Comparison of ENCODE assay signal across 22 cellular contexts in the genomic region with DNA sequence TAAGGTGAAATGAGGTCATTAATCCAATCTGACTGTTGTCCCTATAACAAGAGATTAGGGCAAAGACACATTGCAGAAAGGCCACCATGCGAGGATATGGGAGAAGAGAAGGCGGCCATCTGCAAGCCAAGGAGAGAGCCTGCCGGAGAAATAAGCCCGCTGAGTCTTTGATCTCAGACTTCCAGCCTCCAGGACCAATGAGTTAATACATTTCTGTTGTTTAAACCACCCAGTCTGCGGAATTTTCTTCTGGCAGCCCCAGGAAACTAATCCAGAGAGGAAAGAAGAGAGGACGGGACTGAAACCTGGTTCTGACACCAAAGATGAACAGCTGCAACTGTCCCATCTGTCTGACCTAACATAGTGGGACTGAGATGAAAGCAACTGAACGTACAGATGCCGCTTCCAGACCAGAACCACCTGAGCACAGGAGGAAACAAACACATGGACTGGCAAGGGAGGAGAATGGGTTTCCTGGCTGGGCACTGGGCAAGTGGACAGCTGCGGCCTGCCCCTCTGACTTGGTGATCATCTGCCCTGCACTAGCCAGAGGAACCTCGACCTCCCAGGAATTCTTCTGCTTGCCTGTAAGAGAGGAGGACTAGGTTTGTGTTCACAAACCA. TPM values are rescaled to one million over a fixed set of nuclear protein-coding genes. Genes with fewer than 3 reads are reported as not detected.
A peak's percentile ranks its signal among the peaks of the same experiment; 100 is the strongest.
DNase-seq lines count a peak whose midpoint lies in the region; ATAC-seq and TF ChIP-seq lines count a peak whose summit lies in the region.
"Had no signal": no experiment of that assay in that cellular context is flagged by ENCODE, and none has a peak within 500 bp of the region (broad histone marks: within the 10 kb centered on the region; RNA-seq: fewer than 3 reads in every experiment).

No MANE protein-coding gene starts in this region.

- H3K36me3 Mint-ChIP-seq in activated T-cell treated with anti-CD3 and anti-CD28 coated beads, Interleukin-2, amount 50 U/mL, for 72 hours (ENCODE audit: insufficient read depth in 2 of 2): no peaks in the 10 kb centered on the region
- H3K36me3 Mint-ChIP-seq: natural killer cell treated with Interleukin-12 subunit alpha and Interleukin-12 subunit beta and Interleukin-15 and Interleukin-18, amount 100 ng/mL, for 72 hours had no signal

- H3K27ac ChIP-seq in HEK293 (ENCODE audit: extremely low read depth, low read depth, low read length): no peak overlapping the region
- 0 out of 2 replicates have a peak overlapping the region, but pooled peaks have one; percentile 11 for H3K27ac ChIP-seq in SK-N-MC
- peak overlapping the region; percentile 8 for H3K27ac ChIP-seq in layer of hippocampus (ENCODE audit: low read depth, low read length)
- no peak overlapping the region for H3K27ac ChIP-seq in coronary artery
- H3K27ac ChIP-seq: esophagus muscularis mucosa had no signal

- no peak overlapping the region for H3K9ac ChIP-seq in SK-N-MC (ENCODE audit: insufficient read length)

- H3K4me3 ChIP-seq in HEK293 (ENCODE audit: low read depth, low read length): no peak overlapping the region
- H3K4me3 ChIP-seq in SK-N-MC: no peak overlapping the region
- H3K4me3 ChIP-seq in retinal pigment epithelial cell (ENCODE audit: low read length): peak overlapping the region; percentile 29
- H3K4me3 ChIP-seq in coronary artery: no peak overlapping the region
- H3K4me3 ChIP-seq: esophagus muscularis mucosa, lung had no signal

- POLR2A ChIA-PET in HEK293 (lab: Yijun Ruan, JAX): no interaction called here

- H3K4me3 Mint-ChIP-seq in activated T-cell treated with anti-CD3 and anti-CD28 coated beads, Interleukin-2, amount 50 U/mL, for 72 hours: no peak overlapping the region
- H3K4me3 Mint-ChIP-seq: natural killer cell treated with Interleukin-12 subunit alpha and Interleukin-12 subunit beta and Interleukin-15 and Interleukin-18, amount 100 ng/mL, for 72 hours had no signal

- H3K27me3 Mint-ChIP-seq in activated T-cell treated with anti-CD3 and anti-CD28 coated beads, Interleukin-2, amount 50 U/mL, for 72 hours (ENCODE audit: low read depth): no peaks in the 10 kb centered on the region
- H3K27me3 Mint-ChIP-seq: natural killer cell treated with Interleukin-12 subunit alpha and Interleukin-12 subunit beta and Interleukin-15 and Interleukin-18, amount 100 ng/mL, for 72 hours had no signal

- H3K27ac Mint-ChIP-seq in activated T-cell treated with anti-CD3 and anti-CD28 coated beads, Interleukin-2, amount 50 U/mL, for 72 hours: no peak overlapping the region

- H3K4me1 Mint-ChIP-seq in activated T-cell treated with anti-CD3 and anti-CD28 coated beads, Interleukin-2, amount 50 U/mL, for 72 hours (ENCODE audit: low read depth): peaks cover 45% of the 10 kb centered on the region

- H3K9me3 ChIP-seq in HEK293 (ENCODE audit: control insufficient read depth, insufficient read depth, low read depth, low read length): no peaks in the 10 kb centered on the region
- H3K9me3 ChIP-seq in SK-N-MC (ENCODE audit: low read depth, low read length): no peaks in the 10 kb centered on the region
- H3K9me3 ChIP-seq: esophagus muscularis mucosa had no signal

- ATAC-seq in GM21576 (IDR thresholded peaks at IDR 0.05; ENCODE audit: unreplicated experiment): no peak
- no peak for ATAC-seq in HG02938 (IDR thresholded peaks at IDR 0.05; ENCODE audit: unreplicated experiment)
- no peak for ATAC-seq in activated T-cell treated with anti-CD3 and anti-CD28 coated beads, Interleukin-2, amount 50 U/mL, for 72 hours (replicated peaks in 1 of 2)
- ATAC-seq: natural killer cell treated with Interleukin-12 subunit alpha and Interleukin-12 subunit beta and Interleukin-15 and Interleukin-18, amount 100 ng/mL, for 72 hours had no signal

- CTCF ChIA-PET in HEK293 (lab: Yijun Ruan, JAX): interaction anchor here (2.3 kb wide), 1 partner anchor 40 kb away, joined by 6 read pairs; no protein-coding TSS in a partner anchor

- no peak for TF ChIP-seq CTCF in HEK293 (tag by site-specific recombination; IDR thresholded peaks at IDR 0.05)
- TF ChIP-seq CTCF in retinal pigment epithelial cell (conservative IDR thresholded peaks at IDR 0.05; ENCODE audit: low read depth, low read length): no peak
- no peak for TF ChIP-seq CTCF in coronary artery (IDR thresholded peaks at IDR 0.05)

- DNase-seq in SK-N-MC (ENCODE audit: low read depth, low spot score): no peak
- DNase-seq in retinal pigment epithelial cell (ENCODE audit: low read depth): no peak
- DNase-seq in activated T-cell treated with anti-CD3 and anti-CD28 coated beads, Interleukin-2, amount 50 U/mL, for 72 hours: no peak
- no peak for DNase-seq in coronary artery (ENCODE audit: low spot score)
- DNase-seq: activated CD8-positive, alpha-beta memory T cell treated with anti-CD3 and anti-CD28 coated beads, Interleukin-2, amount 50 U/mL, for 4 hours; activated gamma-delta T cell; anterior cingulate cortex; dermis blood vessel endothelial cell; EL; NCI-H187; NCI-H446; right cardiac atrium; SIG-M5; stimulated activated CD4-positive, alpha-beta T cell treated with anti-CD3 and anti-CD28 coated beads, Interleukin-2, amount 100 ng/mL, for 48 hours; substantia nigra had no signal

- no peaks in the 10 kb centered on the region for H3K36me3 ChIP-seq in HEK293 (ENCODE audit: control insufficient read depth in 2 of 2, insufficient read depth in 1 of 2, low read length in 2 of 2)
- no peaks in the 10 kb centered on the region for H3K36me3 ChIP-seq in SK-N-MC (ENCODE audit: insufficient read depth, low read length)
- H3K36me3 ChIP-seq: esophagus muscularis mucosa had no signal

- H3K4me1 ChIP-seq in HEK293 (ENCODE audit: control insufficient read depth, insufficient read depth, low read length): peaks cover 8% of the 10 kb centered on the region

- H3K27me3 ChIP-seq in layer of hippocampus (ENCODE audit: control insufficient read depth, insufficient read depth, low read length): no peaks in the 10 kb centered on the region
- H3K27me3 ChIP-seq: esophagus muscularis mucosa had no signal

- no peaks in the 10 kb centered on the region for H3K9me3 Mint-ChIP-seq in activated T-cell treated with anti-CD3 and anti-CD28 coated beads, Interleukin-2, amount 50 U/mL, for 72 hours
- H3K9me3 Mint-ChIP-seq: natural killer cell treated with Interleukin-12 subunit alpha and Interleukin-12 subunit beta and Interleukin-15 and Interleukin-18, amount 100 ng/mL, for 72 hours had no signal

TF ChIP-seq in HEK293, 187 proteins besides CTCF, POLR2A, EP300 and RAD21:
- TF ChIP-seq ZFP3 (tag by site-specific recombination; IDR thresholded peaks at IDR 0.05; ENCODE audit: low read depth) (no peak), TCF7L2 (IDR thresholded peaks at IDR 0.05; ENCODE audit: borderline replicate concordance, low read depth, low read length) (0 out of 2 replicates have a peak, but pooled peaks have one; percentile 20), ZNF155 (tag by site-specific recombination; IDR thresholded peaks at IDR 0.05) (no peak), ZNF530 (tag by site-specific recombination; IDR thresholded peaks at IDR 0.05; ENCODE audit: low read depth) (no peak)

RNA-seq across cellular contexts. Expression of gene VGLL4, which starts 32.3 kb away (rescaled TPM):
- total RNA-seq in activated T-cell treated with anti-CD3 and anti-CD28 coated beads, Interleukin-2, amount 50 U/mL, for 72 hours: 10 to 100 TPM; 22.3 to 23.7 TPM

Comparison
In these comparisons a context has a peak if more than half of its experiments do, and no peak if none do; other contexts are left out.
1. H3K27ac ChIP-seq: peak in SK-N-MC (single experiment) and layer of hippocampus (single experiment); none in HEK293 (single experiment) and coronary artery (0 of 2).